29 cellular contexts compared by ENCODE assay signal in genomic region chr17:79290726-79291125, GRCh38.
"Had no signal": no experiment of that assay in that cellular context is flagged by ENCODE, and none has a peak within 500 bp of the region (broad histone marks: within the 10 kb centered on the region; RNA-seq: fewer than 3 reads in every experiment).

No MANE protein-coding gene starts in this region.

- H3K36me3 Mint-ChIP-seq: immature natural killer cell; naive B cell; natural killer cell; neural progenitor cell; stimulated activated naive B cell treated with anti-CD40 and anti-IgM and Interleukin-4, amounts not matched to agents 10 μg/mL and 1 μg/mL and 100 μg/mL, for 72 hours had no signal

- H3K4me3 ChIP-seq: left lung, lower lobe of right lung, neural progenitor cell, ovary, right atrium auricular region, right lobe of liver, skin epidermis, stomach, suprapubic skin, thoracic aorta, tibial artery, upper lobe of right lung had no signal

- H3K4me3 Mint-ChIP-seq: immature natural killer cell; natural killer cell; nephron progenitor cell; neural progenitor cell; stimulated activated naive B cell treated with anti-CD40 and anti-IgM and Interleukin-4, amounts not matched to agents 10 μg/mL and 1 μg/mL and 100 μg/mL, for 72 hours had no signal

- H3K27me3 ChIP-seq: ovary, right atrium auricular region, right lobe of liver had no signal

- H3K27ac Mint-ChIP-seq: immature natural killer cell; naive B cell; natural killer cell; nephron progenitor cell; neural progenitor cell; progenitor cell of endocrine pancreas; stimulated activated naive B cell treated with anti-CD40 and anti-IgM and Interleukin-4, amounts not matched to agents 10 μg/mL and 1 μg/mL and 100 μg/mL, for 72 hours had no signal

- DNase-seq: hippocampal formation; immature natural killer cell; kidney; left colon; left lung; lower lobe of right lung; mammary epithelial cell; mesenchymal stem cell; naive B cell; natural killer cell; nephron progenitor cell; ovary; right lobe of liver; stimulated activated CD4-positive, alpha-beta T cell treated with anti-CD3 and anti-CD28 coated beads, Interleukin-12 subunit alpha, Interleukin-12 subunit beta, amount 100 ng/mL, for 4 hours; stimulated activated CD4-positive, alpha-beta T cell treated with anti-CD3 and anti-CD28 coated beads, Interleukin-15, amount 100 ng/mL, for 24 hours; stimulated activated CD4-positive, alpha-beta T cell treated with anti-CD3 and anti-CD28 coated beads, Interleukin-2, amount 100 ng/mL, for 24 hours; stimulated activated CD4-positive, alpha-beta T cell treated with anti-CD3 and anti-CD28 coated beads, Interleukin-4, amount 100 ng/mL, for 1 hour; stimulated activated naive B cell treated with anti-CD40 and anti-IgM and Interleukin-4, amounts not matched to agents 10 μg/mL and 1 μg/mL and 100 μg/mL, for 72 hours; stimulated activated naive CD8-positive, alpha-beta T cell treated with anti-CD3 and anti-CD28 coated beads, Interleukin-15, Interleukin-2, amounts not matched to agents 100 U/mL and 50 U/mL, for 24 hours; stomach; tibial artery; trophoblast cell; upper lobe of right lung had no signal

- H3K9me3 ChIP-seq: left lung, lower lobe of right lung, ovary, right atrium auricular region, right lobe of liver, stomach, suprapubic skin, thoracic aorta, tibial artery, upper lobe of right lung had no signal

- H3K36me3 ChIP-seq: left lung, lower lobe of right lung, neural progenitor cell, ovary, right atrium auricular region, right lobe of liver, stomach, suprapubic skin, thoracic aorta, tibial artery, upper lobe of right lung had no signal

- H3K4me1 Mint-ChIP-seq: immature natural killer cell, naive B cell, natural killer cell, neural progenitor cell had no signal

- H3K27ac ChIP-seq: left lung, lower lobe of right lung, neural progenitor cell, ovary, right atrium auricular region, right lobe of liver, skin epidermis, stomach, suprapubic skin, thoracic aorta, tibial artery, upper lobe of right lung had no signal

- H3K9me3 Mint-ChIP-seq: immature natural killer cell; natural killer cell; nephron progenitor cell; neural progenitor cell; stimulated activated naive B cell treated with anti-CD40 and anti-IgM and Interleukin-4, amounts not matched to agents 10 μg/mL and 1 μg/mL and 100 μg/mL, for 72 hours had no signal
